ENCODE assay signal across 1 cellular context in the genomic region with DNA sequence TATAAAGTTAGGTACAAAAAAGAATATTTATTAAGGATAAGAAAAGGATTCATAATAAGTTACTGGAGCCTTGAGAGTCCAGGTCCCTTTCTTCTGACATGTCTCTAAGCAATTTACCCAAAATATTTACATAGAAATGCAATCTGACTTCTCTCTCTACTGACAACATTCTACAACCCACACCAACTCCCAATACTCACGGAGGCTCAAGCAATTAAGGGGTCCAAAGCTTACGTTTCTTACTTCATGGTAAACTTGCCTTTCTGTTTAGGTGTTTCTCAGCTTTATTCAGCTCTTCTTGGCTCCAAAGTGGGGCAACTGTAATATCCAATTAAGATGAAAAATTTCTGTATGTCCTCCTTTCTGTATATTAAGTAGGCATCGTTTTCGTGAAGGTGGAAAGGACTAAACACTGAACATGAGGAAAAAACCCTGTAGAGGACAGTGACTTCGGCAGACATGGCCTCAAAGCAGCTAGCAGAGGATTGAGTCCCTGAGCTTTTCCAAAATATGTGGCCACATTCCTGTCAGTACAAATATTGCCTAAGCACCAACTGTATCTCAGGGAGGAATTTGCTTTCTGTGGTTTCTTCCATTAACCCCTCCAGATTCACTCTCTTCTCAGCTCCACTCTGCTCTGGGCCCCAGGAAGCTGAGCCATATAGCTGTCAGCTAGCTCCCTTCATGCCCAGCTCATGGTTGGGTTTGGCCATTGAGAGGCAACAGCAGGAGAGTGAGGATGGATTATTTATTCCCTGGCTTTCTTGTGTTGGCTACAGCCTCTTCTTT.
TF ChIP-seq lines count a peak whose summit lies in the region.

No MANE protein-coding gene starts in this region.

TF ChIP-seq in HepG2, 621 proteins besides CTCF, POLR2A, EP300 and RAD21 (continued from another document and continues in another):
- TF ChIP-seq ATF2 (CRISPR knock-in tag; IDR thresholded peaks at IDR 0.05) (peak; percentile 78; the same call in 1 of the 2 replicates), ZNF773 (CRISPR knock-in tag; IDR thresholded peaks at IDR 0.05; ENCODE audit: borderline replicate concordance) (no peak), ZBTB21 (CRISPR knock-in tag; IDR thresholded peaks at IDR 0.05) (peak; percentile 27; the same call in 1 of the 2 replicates), EED (CRISPR knock-in tag; IDR thresholded peaks at IDR 0.05) (no peak), NR3C1 (CRISPR knock-in tag; IDR thresholded peaks at IDR 0.05) (no peak), EHMT2 (IDR thresholded peaks at IDR 0.05; ENCODE audit: borderline replicate concordance, low read depth, low read length) (peak; percentile 59; the same call in 1 of the 2 replicates), DNMT1 (CRISPR knock-in tag; IDR thresholded peaks at IDR 0.05) (no peak), DPF2 (CRISPR knock-in tag; IDR thresholded peaks at IDR 0.05; ENCODE audit: borderline replicate concordance, low read depth) (no peak), ASH2L (IDR thresholded peaks at IDR 0.05; ENCODE audit: insufficient read length, low read depth, low read length) (peak; percentile 51), ATM (IDR thresholded peaks at IDR 0.05; ENCODE audit: borderline replicate concordance) (no peak), TP53 (CRISPR knock-in tag; conservative IDR thresholded peaks at IDR 0.05) (no peak), THAP11 (CRISPR knock-in tag; IDR thresholded peaks at IDR 0.05) (peak; percentile 30; the same call in 1 of the 2 replicates), ZNF543 (CRISPR knock-in tag; IDR thresholded peaks at IDR 0.05) (no peak), ZEB1 (IDR thresholded peaks at IDR 0.05; ENCODE audit: insufficient replicate concordance, low read depth) (peak; percentile 43), RNF219 (CRISPR knock-in tag; IDR thresholded peaks at IDR 0.05) (no peak), TBL1XR1 (IDR thresholded peaks at IDR 0.05; ENCODE audit: borderline replicate concordance, low read length, partially characterized antibody) (no peak), MBNL3 (CRISPR knock-in tag; conservative IDR thresholded peaks at IDR 0.05) (no peak), ZNF567 (CRISPR knock-in tag; IDR thresholded peaks at IDR 0.05; ENCODE audit: borderline replicate concordance) (no peak), ZNF160 (CRISPR knock-in tag; IDR thresholded peaks at IDR 0.05) (0 out of 2 replicates have a peak, but pooled peaks have one; percentile 23), NCOR1 (IDR thresholded peaks at IDR 0.05; ENCODE audit: borderline replicate concordance, low read length) (no peak; the same call in 1 of the 2 replicates), NFE2L1 (CRISPR knock-in tag; IDR thresholded peaks at IDR 0.05; ENCODE audit: borderline replicate concordance) (no peak), IRF9 (CRISPR knock-in tag; IDR thresholded peaks at IDR 0.05; ENCODE audit: borderline replicate concordance) (no peak), ZKSCAN1 (IDR thresholded peaks at IDR 0.05; ENCODE audit: low read length) (no peak), ZSCAN9 (CRISPR knock-in tag; IDR thresholded peaks at IDR 0.05; ENCODE audit: borderline replicate concordance) (0 out of 2 replicates have a peak, but pooled peaks have one; percentile 31), ARNTL (CRISPR knock-in tag; IDR thresholded peaks at IDR 0.05) (0 out of 2 replicates have a peak, but pooled peaks have one; percentile 30), SOX13 (IDR thresholded peaks at IDR 0.05) (no peak), SOX13 (CRISPR knock-in tag; conservative IDR thresholded peaks at IDR 0.05 in 1 of 2, IDR thresholded peaks at IDR 0.05 in 1 of 2) (peak in 1 of 2 experiments; percentile 78; a peak in 2 of 4 replicates), FOXA1 (IDR thresholded peaks at IDR 0.05) (no peak), FOXA1 (CRISPR knock-in tag; IDR thresholded peaks at IDR 0.05) (peak; percentile 69), ZNF296 (CRISPR knock-in tag; conservative IDR thresholded peaks at IDR 0.05) (no peak), HOXA9 (CRISPR knock-in tag; IDR thresholded peaks at IDR 0.05; ENCODE audit: borderline replicate concordance) (no peak), CBX2 (IDR thresholded peaks at IDR 0.05; ENCODE audit: low read depth, low read length) (no peak), CBX2 (CRISPR knock-in tag; IDR thresholded peaks at IDR 0.05; ENCODE audit: low read depth) (peak; percentile 20; the same call in 1 of the 2 replicates), HCFC1 (IDR thresholded peaks at IDR 0.05; ENCODE audit: low read depth, low read length) (no peak), ZNF451 (CRISPR knock-in tag; IDR thresholded peaks at IDR 0.05) (no peak), MAFK (conservative IDR thresholded peaks at IDR 0.05 in 1 of 2, IDR thresholded peaks at IDR 0.05 in 1 of 2; ENCODE audit: low read length in 2 of 2) (no peak), ZNF513 (CRISPR knock-in tag; conservative IDR thresholded peaks at IDR 0.05) (no peak), KDM1A (CRISPR knock-in tag; IDR thresholded peaks at IDR 0.05) (no peak), ZNF816 (CRISPR knock-in tag; IDR thresholded peaks at IDR 0.05; ENCODE audit: borderline replicate concordance) (no peak), STAT5B (CRISPR knock-in tag; IDR thresholded peaks at IDR 0.05) (no peak), ZNF670 (CRISPR knock-in tag; IDR thresholded peaks at IDR 0.05; ENCODE audit: borderline replicate concordance) (no peak), SP5 (CRISPR knock-in tag; IDR thresholded peaks at IDR 0.05; ENCODE audit: borderline replicate concordance, low read depth) (no peak), KAT7 (CRISPR knock-in tag; IDR thresholded peaks at IDR 0.05; ENCODE audit: borderline replicate concordance) (peak; percentile 80; the same call in 1 of the 2 replicates), TRIM24 (CRISPR knock-in tag; IDR thresholded peaks at IDR 0.05) (no peak), ZNF598 (CRISPR knock-in tag; IDR thresholded peaks at IDR 0.05; ENCODE audit: borderline replicate concordance) (no peak)
- TF ChIP-seq, protein P1, sequence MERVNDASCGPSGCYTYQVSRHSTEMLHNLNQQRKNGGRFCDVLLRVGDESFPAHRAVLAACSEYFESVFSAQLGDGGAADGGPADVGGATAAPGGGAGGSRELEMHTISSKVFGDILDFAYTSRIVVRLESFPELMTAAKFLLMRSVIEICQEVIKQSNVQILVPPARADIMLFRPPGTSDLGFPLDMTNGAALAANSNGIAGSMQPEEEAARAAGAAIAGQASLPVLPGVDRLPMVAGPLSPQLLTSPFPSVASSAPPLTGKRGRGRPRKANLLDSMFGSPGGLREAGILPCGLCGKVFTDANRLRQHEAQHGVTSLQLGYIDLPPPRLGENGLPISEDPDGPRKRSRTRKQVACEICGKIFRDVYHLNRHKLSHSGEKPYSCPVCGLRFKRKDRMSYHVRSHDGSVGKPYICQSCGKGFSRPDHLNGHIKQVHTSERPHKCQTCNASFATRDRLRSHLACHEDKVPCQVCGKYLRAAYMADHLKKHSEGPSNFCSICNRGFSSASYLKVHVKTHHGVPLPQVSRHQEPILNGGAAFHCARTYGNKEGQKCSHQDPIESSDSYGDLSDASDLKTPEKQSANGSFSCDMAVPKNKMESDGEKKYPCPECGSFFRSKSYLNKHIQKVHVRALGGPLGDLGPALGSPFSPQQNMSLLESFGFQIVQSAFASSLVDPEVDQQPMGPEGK (CRISPR knock-in tag; IDR thresholded peaks at IDR 0.05), result peak; percentile 45
- TF ChIP-seq, protein P2, sequence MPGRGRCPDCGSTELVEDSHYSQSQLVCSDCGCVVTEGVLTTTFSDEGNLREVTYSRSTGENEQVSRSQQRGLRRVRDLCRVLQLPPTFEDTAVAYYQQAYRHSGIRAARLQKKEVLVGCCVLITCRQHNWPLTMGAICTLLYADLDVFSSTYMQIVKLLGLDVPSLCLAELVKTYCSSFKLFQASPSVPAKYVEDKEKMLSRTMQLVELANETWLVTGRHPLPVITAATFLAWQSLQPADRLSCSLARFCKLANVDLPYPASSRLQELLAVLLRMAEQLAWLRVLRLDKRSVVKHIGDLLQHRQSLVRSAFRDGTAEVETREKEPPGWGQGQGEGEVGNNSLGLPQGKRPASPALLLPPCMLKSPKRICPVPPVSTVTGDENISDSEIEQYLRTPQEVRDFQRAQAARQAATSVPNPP (CRISPR knock-in tag; IDR thresholded peaks at IDR 0.05), result no peak
- TF ChIP-seq, protein P3, sequence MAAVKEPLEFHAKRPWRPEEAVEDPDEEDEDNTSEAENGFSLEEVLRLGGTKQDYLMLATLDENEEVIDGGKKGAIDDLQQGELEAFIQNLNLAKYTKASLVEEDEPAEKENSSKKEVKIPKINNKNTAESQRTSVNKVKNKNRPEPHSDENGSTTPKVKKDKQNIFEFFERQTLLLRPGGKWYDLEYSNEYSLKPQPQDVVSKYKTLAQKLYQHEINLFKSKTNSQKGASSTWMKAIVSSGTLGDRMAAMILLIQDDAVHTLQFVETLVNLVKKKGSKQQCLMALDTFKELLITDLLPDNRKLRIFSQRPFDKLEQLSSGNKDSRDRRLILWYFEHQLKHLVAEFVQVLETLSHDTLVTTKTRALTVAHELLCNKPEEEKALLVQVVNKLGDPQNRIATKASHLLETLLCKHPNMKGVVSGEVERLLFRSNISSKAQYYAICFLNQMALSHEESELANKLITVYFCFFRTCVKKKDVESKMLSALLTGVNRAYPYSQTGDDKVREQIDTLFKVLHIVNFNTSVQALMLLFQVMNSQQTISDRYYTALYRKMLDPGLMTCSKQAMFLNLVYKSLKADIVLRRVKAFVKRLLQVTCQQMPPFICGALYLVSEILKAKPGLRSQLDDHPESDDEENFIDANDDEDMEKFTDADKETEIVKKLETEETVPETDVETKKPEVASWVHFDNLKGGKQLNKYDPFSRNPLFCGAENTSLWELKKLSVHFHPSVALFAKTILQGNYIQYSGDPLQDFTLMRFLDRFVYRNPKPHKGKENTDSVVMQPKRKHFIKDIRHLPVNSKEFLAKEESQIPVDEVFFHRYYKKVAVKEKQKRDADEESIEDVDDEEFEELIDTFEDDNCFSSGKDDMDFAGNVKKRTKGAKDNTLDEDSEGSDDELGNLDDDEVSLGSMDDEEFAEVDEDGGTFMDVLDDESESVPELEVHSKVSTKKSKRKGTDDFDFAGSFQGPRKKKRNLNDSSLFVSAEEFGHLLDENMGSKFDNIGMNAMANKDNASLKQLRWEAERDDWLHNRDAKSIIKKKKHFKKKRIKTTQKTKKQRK (IDR thresholded peaks at IDR 0.05; ENCODE audit: low read length), result no peak
- TF ChIP-seq, protein P4, sequence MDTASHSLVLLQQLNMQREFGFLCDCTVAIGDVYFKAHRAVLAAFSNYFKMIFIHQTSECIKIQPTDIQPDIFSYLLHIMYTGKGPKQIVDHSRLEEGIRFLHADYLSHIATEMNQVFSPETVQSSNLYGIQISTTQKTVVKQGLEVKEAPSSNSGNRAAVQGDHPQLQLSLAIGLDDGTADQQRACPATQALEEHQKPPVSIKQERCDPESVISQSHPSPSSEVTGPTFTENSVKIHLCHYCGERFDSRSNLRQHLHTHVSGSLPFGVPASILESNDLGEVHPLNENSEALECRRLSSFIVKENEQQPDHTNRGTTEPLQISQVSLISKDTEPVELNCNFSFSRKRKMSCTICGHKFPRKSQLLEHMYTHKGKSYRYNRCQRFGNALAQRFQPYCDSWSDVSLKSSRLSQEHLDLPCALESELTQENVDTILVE (CRISPR knock-in tag; IDR thresholded peaks at IDR 0.05), result peak; percentile 63; the same call in 1 of the 2 replicates
- TF ChIP-seq, protein P5, sequence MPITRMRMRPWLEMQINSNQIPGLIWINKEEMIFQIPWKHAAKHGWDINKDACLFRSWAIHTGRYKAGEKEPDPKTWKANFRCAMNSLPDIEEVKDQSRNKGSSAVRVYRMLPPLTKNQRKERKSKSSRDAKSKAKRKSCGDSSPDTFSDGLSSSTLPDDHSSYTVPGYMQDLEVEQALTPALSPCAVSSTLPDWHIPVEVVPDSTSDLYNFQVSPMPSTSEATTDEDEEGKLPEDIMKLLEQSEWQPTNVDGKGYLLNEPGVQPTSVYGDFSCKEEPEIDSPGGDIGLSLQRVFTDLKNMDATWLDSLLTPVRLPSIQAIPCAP (CRISPR knock-in tag; IDR thresholded peaks at IDR 0.05; ENCODE audit: low read depth), result no peak
